25 cellular contexts compared by ENCODE assay signal in genomic region chr11:113408887-113409286, GRCh38. TPM values are rescaled to one million over a fixed set of nuclear protein-coding genes. Genes with fewer than 3 reads are reported as not detected.
"Had no signal": no experiment of that assay in that cellular context is flagged by ENCODE, and none has a peak within 500 bp of the region (broad histone marks: within the 10 kb centered on the region; RNA-seq: fewer than 3 reads in every experiment).

No MANE protein-coding gene starts in this region.

- H3K27ac ChIP-seq: RWPE1 had no signal

- H3K9ac ChIP-seq: SK-N-SH had no signal

- H3K9me3 ChIP-seq: MG63, SK-N-SH had no signal

- H3K4me2 ChIP-seq: SK-N-SH had no signal

- ATAC-seq: Panc1, PC-3 had no signal

- H3K9me2 ChIP-seq: SK-N-SH had no signal

- H3K4me3 ChIP-seq: MG63 had no signal

- DNase-seq: Karpas-422; KBM-7; MG63; NCI-H1092; NCI-H1105 treated with DMSO at 0.1 percent for 48 hours; NCI-H1417 treated with DMSO at 0.1 percent for 48 hours; NCI-H146; NCI-H1694 treated with DMSO at 0.1 percent for 48 hours; NCI-H1930; NCI-H2081; NCI-H2107; NCI-H2227 treated with DMSO at 0.1 percent for 48 hours; NCI-H524; NCI-H526 treated with DMSO at 0.1 percent for 48 hours; NCI-H748 treated with DMSO at 0.1 percent for 48 hours; NK-92 treated with Interleukin-12 subunit alpha and Interleukin-12 subunit beta, amount 100 ng/mL, for 24 hours; PC-3; SHP77; SK-N-SH; SW 1271 had no signal

- H3K27me3 ChIP-seq: MG63 had no signal

- H3K36me3 ChIP-seq: MG63 had no signal

RNA-seq across cellular contexts. Expression of gene ANKK1, which starts 21.3 kb away (rescaled TPM):
- total RNA-seq: HT-29, OCI-LY7, SK-MEL-5 had no signal
